In genomic region chr10:108427081-108427480, GRCh38 we compare ENCODE assay signal across 32 cellular contexts.
A peak's percentile ranks its signal among the peaks of the same experiment; 100 is the strongest.
DNase-seq lines count a peak whose midpoint lies in the region; ATAC-seq, FAIRE-seq and TF ChIP-seq lines count a peak whose summit lies in the region.
"Had no signal": no experiment of that assay in that cellular context is flagged by ENCODE, and none has a peak within 500 bp of the region (broad histone marks: within the 10 kb centered on the region; RNA-seq: fewer than 3 reads in every experiment).

No MANE protein-coding gene starts in this region.

- no peak overlapping the region for H3K4me3 ChIP-seq in GM12878
- H3K4me3 ChIP-seq in colonic mucosa: no peak overlapping the region
- H3K4me3 ChIP-seq: A549, dorsolateral prefrontal cortex, ovary, skin epidermis, thoracic aorta had no signal

- RAD21 ChIA-PET in GM12878 (lab: Charles Lee; ENCODE audit: unreplicated experiment): no interaction called here

- BruUV-seq in GM12878 (replicated peaks; lab: Mats Ljungman, UMichigan): no TSS peak

- no peak for TF ChIP-seq RAD21 in GM12878 (IDR thresholded peaks at IDR 0.05; ENCODE audit: insufficient read depth, low read depth, low read length)

- POLR2A ChIA-PET in GM12878 (lab: Charles Lee): no interaction called here

- no peak for FAIRE-seq in GM12878 (lab: Jason Lieb, UNC)
- FAIRE-seq: A549 had no signal

- TF ChIP-seq EP300 in GM12878 (IDR thresholded peaks at IDR 0.05; ENCODE audit: borderline replicate concordance in 1 of 2, control insufficient read depth in 1 of 2, low read depth in 2 of 2, low read length in 2 of 2): no peak

- H3K9me3 Mint-ChIP-seq in stimulated activated naive CD8-positive, alpha-beta T cell treated with anti-CD3 and anti-CD28 coated beads, Interleukin-15, amount 100 ng/mL, for 72 hours: no peaks in the 10 kb centered on the region
- H3K9me3 Mint-ChIP-seq: memory B cell, neural crest cell, WTC11 had no signal

- no peak overlapping the region for H3K4me2 ChIP-seq in GM12878 (ENCODE audit: control insufficient read depth, insufficient read depth)
- H3K4me2 ChIP-seq: A549 had no signal

- DNase-seq in stimulated activated naive CD8-positive, alpha-beta T cell treated with anti-CD3 and anti-CD28 coated beads, Interleukin-15, amount 100 ng/mL, for 72 hours: no peak
- DNase-seq in stimulated activated naive CD8-positive, alpha-beta T cell treated with anti-CD3 and anti-CD28 coated beads, Interleukin-15, Interleukin-2, amounts not matched to agents 100 U/mL and 50 U/mL, for 24 hours: no peak
- no peak for DNase-seq in GM12878 (ENCODE audit: low read depth, low spot score)
- DNase-seq in left kidney (ENCODE audit: low read depth, low spot score): peak; percentile 25
- no peak for DNase-seq in colonic mucosa
- DNase-seq in activated T-cell treated with anti-CD3 and anti-CD28 coated beads, Interleukin-2, amount 50 U/mL, for 1 hour: no peak
- DNase-seq: activated CD4-positive, alpha-beta T cell treated with anti-CD3 and anti-CD28 coated beads, Interleukin-2, amount 50 U/mL, for 4 hours; activated CD8-positive, alpha-beta memory T cell treated with anti-CD3 and anti-CD28 coated beads, Interleukin-2, amount 10 ng/mL, durations not matched to agents 7 days and 5 days; activated T-cell treated with anti-CD3 and anti-CD28 coated beads, Interleukin-2, amount 50 U/mL, for 72 hours; CD4-positive, alpha-beta memory T cell; dorsolateral prefrontal cortex; H7; immature natural killer cell; left colon; MV-4-11; NCI-H1436; NCI-H226; NCI-H526 treated with DMSO at 0.1 percent for 48 hours; ovary; SIG-M5; stimulated activated naive CD4-positive, alpha-beta T cell; T1000 had no signal

- no peaks in the 10 kb centered on the region for H3K79me2 ChIP-seq in GM12878 (ENCODE audit: control insufficient read depth, insufficient read depth, low read length)

- peak; percentile 35 for ATAC-seq in stimulated activated naive CD8-positive, alpha-beta T cell treated with anti-CD3 and anti-CD28 coated beads, Interleukin-15, amount 100 ng/mL, for 72 hours
- no peak for ATAC-seq in stimulated activated naive CD8-positive, alpha-beta T cell treated with anti-CD3 and anti-CD28 coated beads, Interleukin-15, Interleukin-2, amounts not matched to agents 100 U/mL and 50 U/mL, for 24 hours
- ATAC-seq in GM12878 (peak; percentile 38), GM21737 (IDR thresholded peaks at IDR 0.05; ENCODE audit: unreplicated experiment) (no peak), HG03175 (IDR thresholded peaks at IDR 0.05; ENCODE audit: unreplicated experiment) (no peak)
- ATAC-seq: A549; activated CD8-positive, alpha-beta memory T cell treated with anti-CD3 and anti-CD28 coated beads, Interleukin-2, amount 10 ng/mL, durations not matched to agents 7 days and 5 days; activated T-cell treated with anti-CD3 and anti-CD28 coated beads, Interleukin-2, amount 50 U/mL, for 72 hours; left colon; Panc1; WTC11 had no signal

- no peaks in the 10 kb centered on the region for H3K4me1 Mint-ChIP-seq in stimulated activated naive CD8-positive, alpha-beta T cell treated with anti-CD3 and anti-CD28 coated beads, Interleukin-15, amount 100 ng/mL, for 72 hours
- H3K4me1 Mint-ChIP-seq: activated CD8-positive, alpha-beta memory T cell treated with anti-CD3 and anti-CD28 coated beads, Interleukin-2, amount 10 ng/mL, durations not matched to agents 7 days and 5 days; CD4-positive, alpha-beta memory T cell; central memory CD8-positive, alpha-beta T cell; immature natural killer cell; memory B cell; neural crest cell had no signal

- TF ChIP-seq CTCF in GM12878 (IDR thresholded peaks at IDR 0.05 in 2 of 3, conservative IDR thresholded peaks at IDR 0.05 in 1 of 3; ENCODE audit: control insufficient read depth in 2 of 3, extremely low read depth in 1 of 3, insufficient read depth in 1 of 3, low read depth in 3 of 3, low read length in 3 of 3) (no peak), colonic mucosa (IDR thresholded peaks at IDR 0.05) (no peak)

- in situ Hi-C loops in GM12878 (cut with MboI): no loop called here

- H3K9ac ChIP-seq in GM12878 (ENCODE audit: control insufficient read depth, insufficient read depth, low read length): no peak overlapping the region
- no peak overlapping the region for H3K9ac ChIP-seq in colonic mucosa (ENCODE audit: low read depth in 2 of 2, low read length in 2 of 2)

- H2AFZ ChIP-seq in GM12878 (ENCODE audit: control insufficient read depth, low read depth, low read length): no peak overlapping the region

- 1% methylated on average over 5 of the region's 5 CpGs for WGBS in GM12878 (ENCODE audit: insufficient coverage, insufficient replicate concordance, low lambda C conversion rate, missing lambda C conversion rate)

- H3K4me1 ChIP-seq in GM12878 (ENCODE audit: control insufficient read depth, insufficient read depth, low read length) (no peaks in the 10 kb centered on the region), colonic mucosa (no peaks in the 10 kb centered on the region)
- H3K4me1 ChIP-seq: A549 had no signal

- H3K4me3 Mint-ChIP-seq in stimulated activated naive CD8-positive, alpha-beta T cell treated with anti-CD3 and anti-CD28 coated beads, Interleukin-15, amount 100 ng/mL, for 72 hours: no peak overlapping the region
- H3K4me3 Mint-ChIP-seq: activated CD8-positive, alpha-beta memory T cell treated with anti-CD3 and anti-CD28 coated beads, Interleukin-2, amount 10 ng/mL, durations not matched to agents 7 days and 5 days; activated T-cell treated with anti-CD3 and anti-CD28 coated beads, Interleukin-2, amount 50 U/mL, for 72 hours; CD4-positive, alpha-beta memory T cell; central memory CD8-positive, alpha-beta T cell; immature natural killer cell; memory B cell; neural crest cell; WTC11 had no signal

- intact Hi-C loops in GM12878 (cut with micrococcal nuclease; ENCODE audit: unreplicated experiment) (no loop called here), colonic mucosa (cut with DNase I) (no loop called here)

- SMC1A ChIA-PET in GM12878 (lab: Charles Lee; ENCODE audit: uncharacterized antibody, unreplicated experiment): no interaction called here

- H3K27me3 Mint-ChIP-seq in stimulated activated naive CD8-positive, alpha-beta T cell treated with anti-CD3 and anti-CD28 coated beads, Interleukin-15, amount 100 ng/mL, for 72 hours: no peaks in the 10 kb centered on the region
- H3K27me3 Mint-ChIP-seq: activated CD8-positive, alpha-beta memory T cell treated with anti-CD3 and anti-CD28 coated beads, Interleukin-2, amount 10 ng/mL, durations not matched to agents 7 days and 5 days; CD4-positive, alpha-beta memory T cell; central memory CD8-positive, alpha-beta T cell; memory B cell had no signal

- no peak overlapping the region for H3K27ac Mint-ChIP-seq in stimulated activated naive CD8-positive, alpha-beta T cell treated with anti-CD3 and anti-CD28 coated beads, Interleukin-15, amount 100 ng/mL, for 72 hours
- H3K27ac Mint-ChIP-seq: activated CD8-positive, alpha-beta memory T cell treated with anti-CD3 and anti-CD28 coated beads, Interleukin-2, amount 10 ng/mL, durations not matched to agents 7 days and 5 days; activated T-cell treated with anti-CD3 and anti-CD28 coated beads, Interleukin-2, amount 50 U/mL, for 72 hours; CD4-positive, alpha-beta memory T cell; immature natural killer cell; memory B cell; WTC11 had no signal

- TF ChIP-seq POLR2A in GM12878 (IDR thresholded peaks at IDR 0.05; ENCODE audit: low read depth, low read length): no peak

- H3K27ac ChIP-seq in GM12878 (ENCODE audit: control insufficient read depth, insufficient read depth) (no peak overlapping the region), colonic mucosa (no peak overlapping the region)
- H3K27ac ChIP-seq: A549, ovary, skin epidermis, thoracic aorta had no signal

- H3K9me3 ChIP-seq in GM12878 (replicated peaks; ENCODE audit: control insufficient read depth, insufficient read depth, low read length) (no peaks in the 10 kb centered on the region), colonic mucosa (no peaks in the 10 kb centered on the region)
- H3K9me3 ChIP-seq: A549, ovary, thoracic aorta had no signal

- H4K20me1 ChIP-seq in GM12878 (ENCODE audit: control insufficient read depth, insufficient read depth): no peaks in the 10 kb centered on the region

- no peaks in the 10 kb centered on the region for H3K36me3 ChIP-seq in GM12878 (ENCODE audit: control insufficient read depth in 2 of 2, insufficient read depth in 2 of 2, low read length in 1 of 2)
- H3K36me3 ChIP-seq in colonic mucosa: no peaks in the 10 kb centered on the region
- H3K36me3 ChIP-seq: ovary, thoracic aorta had no signal

- H3K27me3 ChIP-seq in GM12878 (replicated peaks in 1 of 2; ENCODE audit: control insufficient read depth in 2 of 2, insufficient read depth in 2 of 2, low read length in 1 of 2) (no peaks in the 10 kb centered on the region), colonic mucosa (no peaks in the 10 kb centered on the region)
- H3K27me3 ChIP-seq: dorsolateral prefrontal cortex, ovary had no signal

- CTCF ChIA-PET in GM12878 (lab: Yijun Ruan, JAX): interaction anchor here (0.6 kb wide), 1 partner anchor 40 kb away, joined by 3 read pairs; no protein-coding TSS in a partner anchor

TF ChIP-seq in GM12878, 131 proteins besides CTCF, POLR2A, EP300 and RAD21 (continues in another document):
- no peak for TF ChIP-seq KLF5 (IDR thresholded peaks at IDR 0.05; ENCODE audit: partially characterized antibody)
- no peak for TF ChIP-seq JUNB (IDR thresholded peaks at IDR 0.05)
- no peak for TF ChIP-seq BMI1 (IDR thresholded peaks at IDR 0.05; ENCODE audit: borderline replicate concordance)
- TF ChIP-seq ZBTB4 (CRISPR knock-in tag; IDR thresholded peaks at IDR 0.05): no peak
- TF ChIP-seq CHD1 (IDR thresholded peaks at IDR 0.05; ENCODE audit: low read depth, low read length): no peak

Comparison
In these comparisons a context has a peak if more than half of its experiments do, and no peak if none do; other contexts are left out.
1. ATAC-seq: peak in stimulated activated naive CD8-positive, alpha-beta T cell treated with anti-CD3 and anti-CD28 coated beads, Interleukin-15, amount 100 ng/mL, for 72 hours (single experiment) and GM12878 (single experiment); none in stimulated activated naive CD8-positive, alpha-beta T cell treated with anti-CD3 and anti-CD28 coated beads, Interleukin-15, Interleukin-2, amounts not matched to agents 100 U/mL and 50 U/mL, for 24 hours (single experiment), GM21737 (single experiment) and HG03175 (single experiment).